ENCODE assay signal across 1 cellular context in genomic region chr12:124833693-124834122, GRCh38.
TF ChIP-seq lines count a peak whose summit lies in the region.

No MANE protein-coding gene starts in this region.

TF ChIP-seq in GM23338, 12 proteins besides CTCF, POLR2A, EP300 and RAD21:
- TF ChIP-seq ZNF331 (CRISPR knock-in tag; IDR thresholded peaks at IDR 0.05; ENCODE audit: low read depth) (no peak), ETS1 (IDR thresholded peaks at IDR 0.05) (0 out of 2 replicates have a peak, but pooled peaks have one; percentile 25)
